10 cellular contexts compared by ENCODE assay signal in genomic region chr2:45024600-45025291, GRCh38. TPM values are rescaled to one million over a fixed set of nuclear protein-coding genes. Genes with fewer than 3 reads are reported as not detected.
DNase-seq lines count a peak whose midpoint lies in the region; ATAC-seq, FAIRE-seq and TF ChIP-seq lines count a peak whose summit lies in the region.
"Had no signal": no experiment of that assay in that cellular context is flagged by ENCODE, and none has a peak within 500 bp of the region (broad histone marks: within the 10 kb centered on the region; RNA-seq: fewer than 3 reads in every experiment).

No MANE protein-coding gene starts in this region.

- no peaks in the 10 kb centered on the region for H3K9me3 ChIP-seq in astrocyte (ENCODE audit: insufficient read depth, low read depth, low read length)

- TF ChIP-seq CTCF in astrocyte (IDR thresholded peaks at IDR 0.05; ENCODE audit: insufficient read depth, low read depth, low read length): peak; percentile 3
- no peak for TF ChIP-seq CTCF in progenitor cell of endocrine pancreas (IDR thresholded peaks at IDR 0.05; ENCODE audit: unreplicated experiment)

- H3K9ac ChIP-seq in astrocyte (ENCODE audit: low read length): no peak overlapping the region

- H3K36me3 Mint-ChIP-seq in astrocyte (ENCODE audit: low read depth, unreplicated experiment): no peaks in the 10 kb centered on the region
- no peaks in the 10 kb centered on the region for H3K36me3 Mint-ChIP-seq in progenitor cell of endocrine pancreas (ENCODE audit: insufficient read depth)
- no peaks in the 10 kb centered on the region for H3K36me3 Mint-ChIP-seq in activated naive CD4-positive, alpha-beta T cell treated with anti-CD3 and anti-CD28 coated beads, Interleukin-2, amount 50 U/mL, for 72 hours

- no peak for FAIRE-seq in astrocyte (lab: Jason Lieb, UNC)

- no peak; the same call in 1 of the 2 replicates for TF ChIP-seq EP300 in Ishikawa (IDR thresholded peaks at IDR 0.05; ENCODE audit: borderline replicate concordance)

- no peak overlapping the region for H3K27ac ChIP-seq in astrocyte (ENCODE audit: low read depth, low read length)

- no peak overlapping the region for H2AFZ ChIP-seq in astrocyte (ENCODE audit: low read depth, low read length)

- H3K4me3 ChIP-seq in astrocyte (ENCODE audit: insufficient read depth, low read depth, low read length): no peak overlapping the region

- H3K27ac Mint-ChIP-seq in astrocyte (ENCODE audit: unreplicated experiment): no peak overlapping the region
- no peak overlapping the region for H3K27ac Mint-ChIP-seq in progenitor cell of endocrine pancreas
- H3K27ac Mint-ChIP-seq in activated naive CD4-positive, alpha-beta T cell treated with anti-CD3 and anti-CD28 coated beads, Interleukin-2, amount 50 U/mL, for 72 hours: no peak overlapping the region

- H3K79me2 ChIP-seq in astrocyte (ENCODE audit: insufficient read depth, low read length): no peaks in the 10 kb centered on the region

- ATAC-seq in HG02852 (IDR thresholded peaks at IDR 0.05; ENCODE audit: unreplicated experiment): no peak
- no peak for ATAC-seq in HG03520 (IDR thresholded peaks at IDR 0.05; ENCODE audit: unreplicated experiment)
- no peak for ATAC-seq in activated naive CD4-positive, alpha-beta T cell treated with anti-CD3 and anti-CD28 coated beads, Interleukin-2, amount 50 U/mL, for 72 hours

- DNase-seq in COLO829 (ENCODE audit: low spot score) (peak; percentile 35), astrocyte (ENCODE audit: low read depth) (peak; percentile 74), kidney glomerular epithelial cell (lab: John Stamatoyannopoulos, UW) (peak; percentile 67), progenitor cell of endocrine pancreas (ENCODE audit: low spot score, unreplicated experiment) (no peak)
- no peak for DNase-seq in activated naive CD4-positive, alpha-beta T cell treated with anti-CD3 and anti-CD28 coated beads, Interleukin-2, amount 50 U/mL, for 72 hours (ENCODE audit: low spot score in 2 of 2)
- DNase-seq: head of caudate nucleus; stimulated activated CD4-positive, alpha-beta T cell treated with anti-CD3 and anti-CD28 coated beads, Interleukin-4, amount 100 ng/mL, for 1 hour had no signal

- H4K20me1 ChIP-seq in astrocyte (ENCODE audit: insufficient read depth, low read length): no peaks in the 10 kb centered on the region

- H3K9me3 Mint-ChIP-seq in astrocyte (ENCODE audit: unreplicated experiment) (no peaks in the 10 kb centered on the region), progenitor cell of endocrine pancreas (ENCODE audit: low read depth) (no peaks in the 10 kb centered on the region)
- H3K9me3 Mint-ChIP-seq in activated naive CD4-positive, alpha-beta T cell treated with anti-CD3 and anti-CD28 coated beads, Interleukin-2, amount 50 U/mL, for 72 hours: no peaks in the 10 kb centered on the region

- H3K27me3 Mint-ChIP-seq in astrocyte (ENCODE audit: low read depth, unreplicated experiment): peaks cover 16% of the 10 kb centered on the region
- H3K27me3 Mint-ChIP-seq in progenitor cell of endocrine pancreas: peaks cover 31% of the 10 kb centered on the region

- TF ChIP-seq RAD21 in Ishikawa (IDR thresholded peaks at IDR 0.05; ENCODE audit: low read depth): peak; percentile 59

- H3K27me3 ChIP-seq in astrocyte (ENCODE audit: insufficient read depth, low read length): peaks cover 26% of the 10 kb centered on the region

- H3K4me2 ChIP-seq in astrocyte (ENCODE audit: low read length): no peak overlapping the region

- H3K4me1 ChIP-seq in astrocyte (ENCODE audit: insufficient read depth, low read length): no peaks in the 10 kb centered on the region

- no peak overlapping the region for H3K4me3 Mint-ChIP-seq in astrocyte (ENCODE audit: unreplicated experiment)
- no peak overlapping the region for H3K4me3 Mint-ChIP-seq in progenitor cell of endocrine pancreas (ENCODE audit: low read depth)

- H3K4me1 Mint-ChIP-seq in astrocyte (ENCODE audit: low read depth, unreplicated experiment) (peaks cover 8% of the 10 kb centered on the region), progenitor cell of endocrine pancreas (ENCODE audit: low read depth) (peaks cover 7% of the 10 kb centered on the region)

- no peaks in the 10 kb centered on the region for H3K36me3 ChIP-seq in astrocyte (ENCODE audit: insufficient read depth, low read length)

TF ChIP-seq in Ishikawa, 13 proteins besides CTCF, POLR2A, EP300 and RAD21:
- no peak for TF ChIP-seq YY1 (IDR thresholded peaks at IDR 0.05; ENCODE audit: low read depth)
- no peak for TF ChIP-seq CEBPB (IDR thresholded peaks at IDR 0.05)
- TF ChIP-seq TCF12 (IDR thresholded peaks at IDR 0.05; ENCODE audit: low read depth): peak; percentile 48
- no peak for TF ChIP-seq TAF1 (IDR thresholded peaks at IDR 0.05; ENCODE audit: low read depth)
- TF ChIP-seq TEAD4 (IDR thresholded peaks at IDR 0.05): peak; percentile 48
- TF ChIP-seq REST (IDR thresholded peaks at IDR 0.05; ENCODE audit: low read depth): no peak
- 0 out of 2 replicates have a peak, but pooled peaks have one; percentile 16 for TF ChIP-seq USF1 (IDR thresholded peaks at IDR 0.05)
- 0 out of 2 replicates have a peak, but pooled peaks have one; percentile 27 for TF ChIP-seq CREB1 (IDR thresholded peaks at IDR 0.05; ENCODE audit: low read depth)
- no peak; the same call in 1 of the 2 replicates for TF ChIP-seq ZBTB7A (IDR thresholded peaks at IDR 0.05; ENCODE audit: low read depth)
- TF ChIP-seq EGR1 (IDR thresholded peaks at IDR 0.05): no peak
- TF ChIP-seq NFIC (IDR thresholded peaks at IDR 0.05): peak; percentile 45; the same call in 1 of the 2 replicates
- no peak for TF ChIP-seq MAX (IDR thresholded peaks at IDR 0.05)
- peak; percentile 32; the same call in 1 of the 2 replicates for TF ChIP-seq FOXM1 (IDR thresholded peaks at IDR 0.05; ENCODE audit: borderline replicate concordance, low read depth)

RNA-seq across cellular contexts. Expression of gene SIX2, which starts 15.5 kb away (rescaled TPM):
- total RNA-seq in astrocyte (7.4 and 10.1 TPM in 2 replicates), progenitor cell of endocrine pancreas (4.0 and 7.0 TPM in 2 replicates)
- not detected for total RNA-seq in activated naive CD4-positive, alpha-beta T cell treated with anti-CD3 and anti-CD28 coated beads, Interleukin-2, amount 50 U/mL, for 72 hours

Comparison
In these comparisons a context has a peak if more than half of its experiments do, and no peak if none do; other contexts are left out.
1. DNase-seq: peak in COLO829 (single experiment), astrocyte (single experiment) and kidney glomerular epithelial cell (single experiment); none in progenitor cell of endocrine pancreas (single experiment) and activated naive CD4-positive, alpha-beta T cell treated with anti-CD3 and anti-CD28 coated beads, Interleukin-2, amount 50 U/mL, for 72 hours (0 of 2).